Comparison of ENCODE assay signal across 22 cellular contexts in the genomic region with DNA sequence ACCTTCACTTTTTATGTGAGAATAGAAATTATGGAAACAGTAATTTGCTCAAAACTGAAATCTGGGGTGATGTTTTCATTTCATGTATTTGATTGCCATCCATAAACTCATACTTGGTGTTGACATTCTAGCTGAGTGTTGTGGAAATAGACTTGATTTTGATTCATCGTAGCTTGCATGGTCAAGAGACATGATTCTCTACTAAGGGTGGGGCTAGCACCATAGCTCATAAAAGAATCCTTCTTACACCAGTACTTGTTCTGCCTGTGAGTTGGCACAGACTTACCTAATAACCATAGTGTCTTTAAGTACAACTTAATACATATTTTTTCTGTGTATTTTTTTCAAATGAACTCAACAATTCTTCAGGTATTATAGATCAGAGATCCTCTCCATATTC. TPM values are rescaled to one million over a fixed set of nuclear protein-coding genes. Genes with fewer than 3 reads are reported as not detected.
DNase-seq lines count a peak whose midpoint lies in the region; ATAC-seq and TF ChIP-seq lines count a peak whose summit lies in the region.
"Had no signal": no experiment of that assay in that cellular context is flagged by ENCODE, and none has a peak within 500 bp of the region (broad histone marks: within the 10 kb centered on the region; RNA-seq: fewer than 3 reads in every experiment).

No MANE protein-coding gene starts in this region.

- 0 out of 2 replicates have a peak overlapping the region, but pooled peaks have one; percentile 97 for H3K27ac ChIP-seq in VCaP
- H3K27ac ChIP-seq: 22Rv1, C4-2B had no signal

- H3K36me3 Mint-ChIP-seq in activated CD8-positive, alpha-beta T cell treated with anti-CD3 and anti-CD28 coated beads for 36 hours (ENCODE audit: low read depth) = peaks cover 26% of the 10 kb centered on the region
- peaks cover 30% of the 10 kb centered on the region for H3K36me3 Mint-ChIP-seq in activated CD8-positive, alpha-beta T cell treated with anti-CD3 and anti-CD28 coated beads, Interleukin-2, amount 10 ng/mL, durations not matched to agents 7 days and 5 days (ENCODE audit: low read depth)
- no peaks in the 10 kb centered on the region for H3K36me3 Mint-ChIP-seq in natural killer cell

- CTCF ChIA-PET in activated CD8-positive, alpha-beta T cell treated with anti-CD3 and anti-CD28 coated beads for 36 hours (lab: Charles Lee) = interaction anchor here (1.2 to 1.4 kb wide), 3 partner anchors 13 to 37 kb away, joined by 3 to 4 read pairs (median 3); partner anchors contain the start of gene RAB18
- CTCF ChIA-PET in activated CD8-positive, alpha-beta T cell treated with anti-CD3 and anti-CD28 coated beads, Interleukin-2, amount 10 ng/mL, durations not matched to agents 7 days and 5 days (lab: Charles Lee) = interaction anchor here (0.6 to 1.8 kb wide), 4 partner anchors 36 to 637 kb away, joined by 3 to 4 read pairs (median 4); partner anchors contain the start of gene RAB18

- H3K27me3 Mint-ChIP-seq in activated CD8-positive, alpha-beta T cell treated with anti-CD3 and anti-CD28 coated beads for 36 hours = no peaks in the 10 kb centered on the region
- no peaks in the 10 kb centered on the region for H3K27me3 Mint-ChIP-seq in activated CD8-positive, alpha-beta T cell treated with anti-CD3 and anti-CD28 coated beads, Interleukin-2, amount 10 ng/mL, durations not matched to agents 7 days and 5 days (ENCODE audit: low read depth)
- no peaks in the 10 kb centered on the region for H3K27me3 Mint-ChIP-seq in natural killer cell (ENCODE audit: low read depth in 2 of 2)

- no peak for ATAC-seq in activated CD8-positive, alpha-beta T cell treated with anti-CD3 and anti-CD28 coated beads for 36 hours
- no peak for ATAC-seq in activated CD8-positive, alpha-beta T cell treated with anti-CD3 and anti-CD28 coated beads, Interleukin-2, amount 10 ng/mL, durations not matched to agents 7 days and 5 days
- ATAC-seq in esophagus mucosa (peak; percentile 79), natural killer cell (no peak), HG02763 (IDR thresholded peaks at IDR 0.05; ENCODE audit: unreplicated experiment) (no peak)
- ATAC-seq: PC-3 had no signal

- no peak for TF ChIP-seq CTCF in activated CD8-positive, alpha-beta T cell treated with anti-CD3 and anti-CD28 coated beads for 36 hours (IDR thresholded peaks at IDR 0.05)
- TF ChIP-seq CTCF in VCaP (conservative IDR thresholded peaks at IDR 0.05) = no peak
- no peak for TF ChIP-seq CTCF in natural killer cell (IDR thresholded peaks at IDR 0.05)

- H3K4me1 Mint-ChIP-seq in activated CD8-positive, alpha-beta T cell treated with anti-CD3 and anti-CD28 coated beads for 36 hours (ENCODE audit: low read depth) = peaks cover 39% of the 10 kb centered on the region
- H3K4me1 Mint-ChIP-seq in activated CD8-positive, alpha-beta T cell treated with anti-CD3 and anti-CD28 coated beads, Interleukin-2, amount 10 ng/mL, durations not matched to agents 7 days and 5 days (ENCODE audit: low read depth) = peaks cover 23% of the 10 kb centered on the region
- peaks cover 30 to 41% of the 10 kb centered on the region in 2 donors for H3K4me1 Mint-ChIP-seq in natural killer cell
- H3K4me1 Mint-ChIP-seq: H9 had no signal

- POLR2A ChIA-PET in activated CD8-positive, alpha-beta T cell treated with anti-CD3 and anti-CD28 coated beads for 36 hours (lab: Charles Lee) = interaction anchor here (0.8 to 1.8 kb wide), 3 partner anchors 8 to 36 kb away, joined by 3 to 5 read pairs (median 3); no protein-coding TSS in a partner anchor
- POLR2A ChIA-PET in activated CD8-positive, alpha-beta T cell treated with anti-CD3 and anti-CD28 coated beads, Interleukin-2, amount 10 ng/mL, durations not matched to agents 7 days and 5 days (lab: Charles Lee) = interaction anchor here (0.6 to 1.2 kb wide), 3 partner anchors 36 to 303 kb away, joined by 3 to 4 read pairs (median 4); partner anchors contain the start of gene RAB18

- intact Hi-C loops in activated CD8-positive, alpha-beta T cell treated with anti-CD3 and anti-CD28 coated beads for 36 hours (cut with micrococcal nuclease) = no loop called here
- intact Hi-C loops in natural killer cell (cut with micrococcal nuclease) = no loop called here

- no peak overlapping the region for H3K4me3 Mint-ChIP-seq in activated CD8-positive, alpha-beta T cell treated with anti-CD3 and anti-CD28 coated beads for 36 hours
- no peak overlapping the region for H3K4me3 Mint-ChIP-seq in activated CD8-positive, alpha-beta T cell treated with anti-CD3 and anti-CD28 coated beads, Interleukin-2, amount 10 ng/mL, durations not matched to agents 7 days and 5 days
- peak overlapping the region; percentile 85 for H3K4me3 Mint-ChIP-seq in natural killer cell
- H3K4me3 Mint-ChIP-seq: H9 had no signal

- peak overlapping the region; percentile 53 for H3K27ac Mint-ChIP-seq in activated CD8-positive, alpha-beta T cell treated with anti-CD3 and anti-CD28 coated beads for 36 hours
- no peak overlapping the region for H3K27ac Mint-ChIP-seq in activated CD8-positive, alpha-beta T cell treated with anti-CD3 and anti-CD28 coated beads, Interleukin-2, amount 10 ng/mL, durations not matched to agents 7 days and 5 days
- H3K27ac Mint-ChIP-seq in natural killer cell = peak overlapping the region; percentile 81 to 88
- H3K27ac Mint-ChIP-seq: H9 had no signal

- H3K9me3 Mint-ChIP-seq in activated CD8-positive, alpha-beta T cell treated with anti-CD3 and anti-CD28 coated beads for 36 hours = no peaks in the 10 kb centered on the region
- H3K9me3 Mint-ChIP-seq in activated CD8-positive, alpha-beta T cell treated with anti-CD3 and anti-CD28 coated beads, Interleukin-2, amount 10 ng/mL, durations not matched to agents 7 days and 5 days (ENCODE audit: insufficient read depth) = no peaks in the 10 kb centered on the region
- no peaks in the 10 kb centered on the region for H3K9me3 Mint-ChIP-seq in natural killer cell
- H3K9me3 Mint-ChIP-seq: H9 had no signal

- DNase-seq in activated CD8-positive, alpha-beta T cell treated with anti-CD3 and anti-CD28 coated beads for 36 hours = no peak
- DNase-seq in activated CD8-positive, alpha-beta T cell treated with anti-CD3 and anti-CD28 coated beads, Interleukin-2, amount 10 ng/mL, durations not matched to agents 7 days and 5 days = no peak
- DNase-seq in natural killer cell (no peak), NCI-H146 (lab: John Stamatoyannopoulos, UW) (no peak), H4 (ENCODE audit: low spot score) (no peak)
- DNase-seq: AML-193, DMS153, GF-D8, H9, KG1, MV-4-11, NCI-H1930, NCI-H226, NCI-H524, PC-3, RPMI8226, SHP77 treated with DMSO at 0.1 percent for 48 hours had no signal

RNA-seq across cellular contexts. Expression of gene RAB18, which starts 36.6 kb away (rescaled TPM):
- 10 to 100 TPM; 42.0 to 47.2 TPM for total RNA-seq in activated CD8-positive, alpha-beta T cell treated with anti-CD3 and anti-CD28 coated beads for 36 hours
- total RNA-seq in activated CD8-positive, alpha-beta T cell treated with anti-CD3 and anti-CD28 coated beads, Interleukin-2, amount 10 ng/mL, durations not matched to agents 7 days and 5 days = 10 to 100 TPM; 60.3 to 65.6 TPM
- 99.5 TPM for total RNA-seq in esophagus mucosa
- 100 to 1,000 TPM; 122 to 132 (median 122) TPM for total RNA-seq in natural killer cell
- total RNA-seq in H4 (2014; rRNA removed; shearing (Covaris generic)) = 26.1 and 30.4 TPM in 2 replicates
